Comparison of ENCODE assay signal across 8 cellular contexts in genomic region chr4:54063737-54064316, GRCh38. TPM values are rescaled to one million over a fixed set of nuclear protein-coding genes. Genes with fewer than 3 reads are reported as not detected.
DNase-seq lines count a peak whose midpoint lies in the region; ATAC-seq, FAIRE-seq and TF ChIP-seq lines count a peak whose summit lies in the region.

No MANE protein-coding gene starts in this region.

- no peaks in the 10 kb centered on the region for H3K36me3 Mint-ChIP-seq in CD4-positive, CD25-positive, alpha-beta regulatory T cell
- no peaks in the 10 kb centered on the region for H3K36me3 Mint-ChIP-seq in chondrocyte (ENCODE audit: low read depth)

- H3K27ac Mint-ChIP-seq in CD4-positive, CD25-positive, alpha-beta regulatory T cell: peak overlapping the region; percentile 96 to 98 (median 98)
- H3K27ac Mint-ChIP-seq in chondrocyte (ENCODE audit: unreplicated experiment): peak overlapping the region; percentile 98

- H3K9ac ChIP-seq in liver (ENCODE audit: low read depth in 1 of 2, low read length in 2 of 2): peak overlapping the region; percentile 95 to 98

- TF ChIP-seq CTCF in chondrocyte (IDR thresholded peaks at IDR 0.05) (no peak), liver (IDR thresholded peaks at IDR 0.05; ENCODE audit: low read depth, low read length, missing input control) (no peak)

- peak overlapping the region; percentile 95 for H3K27ac ChIP-seq in CD4-positive, CD25-positive, alpha-beta regulatory T cell (ENCODE audit: insufficient read depth, low read length, poor library complexity, severe bottlenecking)
- peak overlapping the region; percentile 97 to 100 for H3K27ac ChIP-seq in liver (ENCODE audit: low read depth in 1 of 2, low read length in 2 of 2)

- TF ChIP-seq RAD21 in liver (IDR thresholded peaks at IDR 0.05): no peak

- H3K36me3 ChIP-seq in CD4-positive, CD25-positive, alpha-beta regulatory T cell (ENCODE audit: control insufficient read depth, insufficient read depth, low read length): no peaks in the 10 kb centered on the region
- H3K36me3 ChIP-seq in liver (ENCODE audit: control insufficient read depth in 4 of 4, insufficient read depth in 3 of 4, low read depth in 1 of 4, low read length in 3 of 4): peaks cover 0 to 2% (median 0%) of the 10 kb centered on the region in 4 donors

- no peak for FAIRE-seq in GM19239 (lab: Jason Lieb, UNC)

- ATAC-seq in CD4-positive, CD25-positive, alpha-beta regulatory T cell (ENCODE audit: low read depth in 2 of 2): peak; percentile 2 to 6
- peak; percentile 31 for ATAC-seq in GM19351 (IDR thresholded peaks at IDR 0.05; ENCODE audit: unreplicated experiment)
- ATAC-seq in HG03457 (IDR thresholded peaks at IDR 0.05; ENCODE audit: unreplicated experiment): peak; percentile 19

- DNase-seq in CD4-positive, CD25-positive, alpha-beta regulatory T cell: peak; percentile 32 to 52 (median 44)
- DNase-seq in UCSD-AML1 (lab: John Stamatoyannopoulos, UW; ENCODE audit: unreplicated experiment) (peak; percentile 56), chondrocyte (ENCODE audit: low spot score) (peak; percentile 92), GM19239 (ENCODE audit: insufficient read length, low spot score) (no peak)
- DNase-seq in stimulated activated CD8-positive, alpha-beta memory T cell treated with anti-CD3 and anti-CD28 coated beads, Interleukin-12 subunit alpha, Interleukin-12 subunit beta, amount 100 ng/mL, for 24 hours (ENCODE audit: extremely low read depth): peak; percentile 3

- H3K27me3 ChIP-seq in CD4-positive, CD25-positive, alpha-beta regulatory T cell (ENCODE audit: control insufficient read depth, insufficient read depth, low read length): no peaks in the 10 kb centered on the region
- H3K27me3 ChIP-seq in liver (ENCODE audit: control insufficient read depth in 4 of 4, insufficient read depth in 4 of 4, low read length in 3 of 4): no peaks in the 10 kb centered on the region

- H3K4me1 ChIP-seq in CD4-positive, CD25-positive, alpha-beta regulatory T cell (ENCODE audit: control insufficient read depth, insufficient read depth, low read length, poor library complexity, severe bottlenecking): peaks cover 48% of the 10 kb centered on the region
- H3K4me1 ChIP-seq in liver (ENCODE audit: control insufficient read depth in 4 of 4, insufficient read depth in 4 of 4, low read length in 3 of 4): peaks cover 6 to 30% (median 24%) of the 10 kb centered on the region in 4 donors

- H3K4me3 ChIP-seq in CD4-positive, CD25-positive, alpha-beta regulatory T cell (ENCODE audit: low read depth, low read length): peak overlapping the region; percentile 97
- H3K4me3 ChIP-seq in liver (ENCODE audit: low read depth in 1 of 3, low read length in 3 of 3): peak overlapping the region; percentile 88 to 91 (median 91)

- 0% methylated on average over 38 of the region's 38 CpGs for WGBS in liver

- peak overlapping the region; percentile 89 to 98 (median 95) for H3K4me3 Mint-ChIP-seq in CD4-positive, CD25-positive, alpha-beta regulatory T cell
- peak overlapping the region; percentile 79 for H3K4me3 Mint-ChIP-seq in chondrocyte (ENCODE audit: unreplicated experiment)

- H3K4me1 Mint-ChIP-seq in CD4-positive, CD25-positive, alpha-beta regulatory T cell: peaks cover 37 to 52% (median 39%) of the 10 kb centered on the region in 4 donors
- peaks cover 65% of the 10 kb centered on the region for H3K4me1 Mint-ChIP-seq in chondrocyte (ENCODE audit: low read depth)

- peaks cover 10% of the 10 kb centered on the region for H3K27me3 Mint-ChIP-seq in CD4-positive, CD25-positive, alpha-beta regulatory T cell
- H3K27me3 Mint-ChIP-seq in chondrocyte (ENCODE audit: low read depth): no peaks in the 10 kb centered on the region

- H3K9me3 ChIP-seq in CD4-positive, CD25-positive, alpha-beta regulatory T cell (ENCODE audit: control insufficient read depth in 2 of 2, low read length in 2 of 2): no peaks in the 10 kb centered on the region
- no peaks in the 10 kb centered on the region for H3K9me3 ChIP-seq in liver (ENCODE audit: control insufficient read depth in 4 of 4, low read length in 3 of 4)

- no peaks in the 10 kb centered on the region for H3K9me3 Mint-ChIP-seq in CD4-positive, CD25-positive, alpha-beta regulatory T cell
- no peaks in the 10 kb centered on the region for H3K9me3 Mint-ChIP-seq in chondrocyte (ENCODE audit: low read depth)

TF ChIP-seq in liver, 16 proteins besides CTCF, POLR2A, EP300 and RAD21:
- no peak for TF ChIP-seq JUND (IDR thresholded peaks at IDR 0.05)
- no peak for TF ChIP-seq HNF4A (conservative IDR thresholded peaks at IDR 0.05)
- TF ChIP-seq EGR1 (IDR thresholded peaks at IDR 0.05; ENCODE audit: low read depth in 2 of 2): no peak
- no peak for TF ChIP-seq ATF3 (IDR thresholded peaks at IDR 0.05)
- no peak for TF ChIP-seq MAX (IDR thresholded peaks at IDR 0.05)
- TF ChIP-seq HNF4G (IDR thresholded peaks at IDR 0.05): no peak
- no peak for TF ChIP-seq GABPA (IDR thresholded peaks at IDR 0.05 in 1 of 2, conservative IDR thresholded peaks at IDR 0.05 in 1 of 2)
- no peak for TF ChIP-seq SP1 (IDR thresholded peaks at IDR 0.05)
- TF ChIP-seq FOXA2 (IDR thresholded peaks at IDR 0.05): no peak
- no peak for TF ChIP-seq YY1 (IDR thresholded peaks at IDR 0.05)
- TF ChIP-seq NR2F2 (IDR thresholded peaks at IDR 0.05): no peak
- TF ChIP-seq TAF1 (conservative IDR thresholded peaks at IDR 0.05): no peak
- no peak for TF ChIP-seq RXRA (IDR thresholded peaks at IDR 0.05)
- TF ChIP-seq ZBTB33 (IDR thresholded peaks at IDR 0.05): no peak
- no peak for TF ChIP-seq FOXA1 (IDR thresholded peaks at IDR 0.05)
- TF ChIP-seq, protein P1, sequence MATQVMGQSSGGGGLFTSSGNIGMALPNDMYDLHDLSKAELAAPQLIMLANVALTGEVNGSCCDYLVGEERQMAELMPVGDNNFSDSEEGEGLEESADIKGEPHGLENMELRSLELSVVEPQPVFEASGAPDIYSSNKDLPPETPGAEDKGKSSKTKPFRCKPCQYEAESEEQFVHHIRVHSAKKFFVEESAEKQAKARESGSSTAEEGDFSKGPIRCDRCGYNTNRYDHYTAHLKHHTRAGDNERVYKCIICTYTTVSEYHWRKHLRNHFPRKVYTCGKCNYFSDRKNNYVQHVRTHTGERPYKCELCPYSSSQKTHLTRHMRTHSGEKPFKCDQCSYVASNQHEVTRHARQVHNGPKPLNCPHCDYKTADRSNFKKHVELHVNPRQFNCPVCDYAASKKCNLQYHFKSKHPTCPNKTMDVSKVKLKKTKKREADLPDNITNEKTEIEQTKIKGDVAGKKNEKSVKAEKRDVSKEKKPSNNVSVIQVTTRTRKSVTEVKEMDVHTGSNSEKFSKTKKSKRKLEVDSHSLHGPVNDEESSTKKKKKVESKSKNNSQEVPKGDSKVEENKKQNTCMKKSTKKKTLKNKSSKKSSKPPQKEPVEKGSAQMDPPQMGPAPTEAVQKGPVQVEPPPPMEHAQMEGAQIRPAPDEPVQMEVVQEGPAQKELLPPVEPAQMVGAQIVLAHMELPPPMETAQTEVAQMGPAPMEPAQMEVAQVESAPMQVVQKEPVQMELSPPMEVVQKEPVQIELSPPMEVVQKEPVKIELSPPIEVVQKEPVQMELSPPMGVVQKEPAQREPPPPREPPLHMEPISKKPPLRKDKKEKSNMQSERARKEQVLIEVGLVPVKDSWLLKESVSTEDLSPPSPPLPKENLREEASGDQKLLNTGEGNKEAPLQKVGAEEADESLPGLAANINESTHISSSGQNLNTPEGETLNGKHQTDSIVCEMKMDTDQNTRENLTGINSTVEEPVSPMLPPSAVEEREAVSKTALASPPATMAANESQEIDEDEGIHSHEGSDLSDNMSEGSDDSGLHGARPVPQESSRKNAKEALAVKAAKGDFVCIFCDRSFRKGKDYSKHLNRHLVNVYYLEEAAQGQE (IDR thresholded peaks at IDR 0.05): no peak

RNA-seq across cellular contexts. Expression of gene CHIC2, which starts 0.6 kb away (rescaled TPM):
- total RNA-seq in CD4-positive, CD25-positive, alpha-beta regulatory T cell: 49.9 TPM
- polyA plus RNA-seq in CD4-positive, CD25-positive, alpha-beta regulatory T cell: 10 to 100 TPM; 74.5 to 87.5 (median 80.4) TPM
- total RNA-seq in chondrocyte: 31.3 to 38.5 TPM (median 36.1 TPM) in 3 replicates
- 10 to 100 TPM; 21.7 to 26.2 TPM for total RNA-seq in liver
- polyA plus RNA-seq in liver: 10 to 100 TPM in 1 of 2 donors, 1 to 10 TPM in 1; 9.3 to 15.1 TPM

RNA-seq across cellular contexts. Expression of gene GSX2, which starts 36.1 kb away (rescaled TPM):
- total RNA-seq in CD4-positive, CD25-positive, alpha-beta regulatory T cell: not detected
- not detected for polyA plus RNA-seq in CD4-positive, CD25-positive, alpha-beta regulatory T cell
- total RNA-seq in chondrocyte (not detected in 3 replicates), liver (not detected)
- polyA plus RNA-seq in liver: not detected
